ENCODE assay signal across 1 cellular context in the genomic region with DNA sequence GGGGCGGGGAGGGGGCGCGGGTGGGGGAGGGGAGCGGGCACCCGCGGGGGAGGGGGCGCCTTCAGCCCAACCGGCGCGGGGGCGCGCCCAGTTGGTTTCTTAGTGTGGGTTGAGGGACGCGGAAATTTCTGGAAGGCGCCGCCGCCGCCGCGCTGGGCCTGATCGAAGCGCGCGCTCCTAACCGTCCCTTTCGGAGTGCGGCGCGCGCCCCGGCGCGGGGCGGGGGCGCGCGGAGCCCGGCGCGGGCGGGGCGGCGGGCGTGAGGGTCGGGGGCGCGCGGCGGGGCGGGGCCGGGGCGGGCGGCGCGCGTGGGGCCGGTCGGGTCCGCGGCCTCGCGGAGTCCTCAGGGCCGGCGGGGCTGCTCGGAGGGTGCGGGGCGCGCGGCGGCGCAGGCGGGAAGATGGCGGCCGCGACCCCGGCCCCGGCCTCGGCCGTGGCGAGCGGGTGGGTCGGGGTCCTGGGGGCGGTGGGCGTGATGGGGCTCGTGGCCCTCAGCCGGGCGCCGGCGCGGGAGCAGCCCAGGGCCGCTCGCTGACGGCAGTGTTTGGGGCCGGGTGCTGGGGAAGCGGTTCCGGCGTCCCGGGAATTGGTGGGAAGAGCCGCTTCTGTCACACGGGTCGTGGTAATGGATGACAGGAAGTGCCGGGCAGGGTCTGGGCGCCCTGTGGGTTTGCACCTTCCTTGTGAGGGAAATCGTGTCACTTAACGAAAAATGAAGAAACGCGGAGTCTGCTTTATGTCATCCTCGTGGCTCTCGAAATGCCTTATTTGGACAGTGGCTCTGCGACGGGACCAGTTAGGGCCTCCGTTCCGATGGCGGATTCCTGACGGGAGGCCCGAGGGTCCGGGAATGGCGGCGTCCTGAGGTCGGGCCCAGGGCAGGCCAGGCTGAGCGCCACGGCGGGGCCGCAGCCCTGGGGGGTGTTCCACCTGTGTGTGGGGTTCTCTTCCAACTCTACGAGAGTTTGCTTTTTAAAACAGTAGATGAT.
TF ChIP-seq lines count a peak whose summit lies in the region.

No MANE protein-coding gene starts in this region.

TF ChIP-seq in K562, 482 proteins besides CTCF, POLR2A, EP300 and RAD21 (continued from another document and continues in another):
- TF ChIP-seq, protein P1, sequence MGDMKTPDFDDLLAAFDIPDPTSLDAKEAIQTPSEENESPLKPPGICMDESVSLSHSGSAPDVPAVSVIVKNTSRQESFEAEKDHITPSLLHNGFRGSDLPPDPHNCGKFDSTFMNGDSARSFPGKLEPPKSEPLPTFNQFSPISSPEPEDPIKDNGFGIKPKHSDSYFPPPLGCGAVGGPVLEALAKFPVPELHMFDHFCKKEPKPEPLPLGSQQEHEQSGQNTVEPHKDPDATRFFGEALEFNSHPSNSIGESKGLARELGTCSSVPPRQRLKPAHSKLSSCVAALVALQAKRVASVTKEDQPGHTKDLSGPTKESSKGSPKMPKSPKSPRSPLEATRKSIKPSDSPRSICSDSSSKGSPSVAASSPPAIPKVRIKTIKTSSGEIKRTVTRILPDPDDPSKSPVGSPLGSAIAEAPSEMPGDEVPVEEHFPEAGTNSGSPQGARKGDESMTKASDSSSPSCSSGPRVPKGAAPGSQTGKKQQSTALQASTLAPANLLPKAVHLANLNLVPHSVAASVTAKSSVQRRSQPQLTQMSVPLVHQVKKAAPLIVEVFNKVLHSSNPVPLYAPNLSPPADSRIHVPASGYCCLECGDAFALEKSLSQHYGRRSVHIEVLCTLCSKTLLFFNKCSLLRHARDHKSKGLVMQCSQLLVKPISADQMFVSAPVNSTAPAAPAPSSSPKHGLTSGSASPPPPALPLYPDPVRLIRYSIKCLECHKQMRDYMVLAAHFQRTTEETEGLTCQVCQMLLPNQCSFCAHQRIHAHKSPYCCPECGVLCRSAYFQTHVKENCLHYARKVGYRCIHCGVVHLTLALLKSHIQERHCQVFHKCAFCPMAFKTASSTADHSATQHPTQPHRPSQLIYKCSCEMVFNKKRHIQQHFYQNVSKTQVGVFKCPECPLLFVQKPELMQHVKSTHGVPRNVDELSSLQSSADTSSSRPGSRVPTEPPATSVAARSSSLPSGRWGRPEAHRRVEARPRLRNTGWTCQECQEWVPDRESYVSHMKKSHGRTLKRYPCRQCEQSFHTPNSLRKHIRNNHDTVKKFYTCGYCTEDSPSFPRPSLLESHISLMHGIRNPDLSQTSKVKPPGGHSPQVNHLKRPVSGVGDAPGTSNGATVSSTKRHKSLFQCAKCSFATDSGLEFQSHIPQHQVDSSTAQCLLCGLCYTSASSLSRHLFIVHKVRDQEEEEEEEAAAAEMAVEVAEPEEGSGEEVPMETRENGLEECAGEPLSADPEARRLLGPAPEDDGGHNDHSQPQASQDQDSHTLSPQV (IDR thresholded peaks at IDR 0.05), result 0 out of 2 replicates have a peak, but pooled peaks have one; percentile 33
- 0 out of 2 replicates have a peak, but pooled peaks have one; percentile 2 for TF ChIP-seq SMARCA4 (IDR thresholded peaks at IDR 0.05)
- TF ChIP-seq SMC3 (conservative IDR thresholded peaks at IDR 0.05; ENCODE audit: insufficient read depth, low read depth, low read length), result no peak
- TF ChIP-seq ZNF445 (CRISPR knock-in tag; IDR thresholded peaks at IDR 0.05; ENCODE audit: low read depth), result no peak
- no peak for TF ChIP-seq FOXJ3 (CRISPR knock-in tag; IDR thresholded peaks at IDR 0.05)
- TF ChIP-seq, protein P2, sequence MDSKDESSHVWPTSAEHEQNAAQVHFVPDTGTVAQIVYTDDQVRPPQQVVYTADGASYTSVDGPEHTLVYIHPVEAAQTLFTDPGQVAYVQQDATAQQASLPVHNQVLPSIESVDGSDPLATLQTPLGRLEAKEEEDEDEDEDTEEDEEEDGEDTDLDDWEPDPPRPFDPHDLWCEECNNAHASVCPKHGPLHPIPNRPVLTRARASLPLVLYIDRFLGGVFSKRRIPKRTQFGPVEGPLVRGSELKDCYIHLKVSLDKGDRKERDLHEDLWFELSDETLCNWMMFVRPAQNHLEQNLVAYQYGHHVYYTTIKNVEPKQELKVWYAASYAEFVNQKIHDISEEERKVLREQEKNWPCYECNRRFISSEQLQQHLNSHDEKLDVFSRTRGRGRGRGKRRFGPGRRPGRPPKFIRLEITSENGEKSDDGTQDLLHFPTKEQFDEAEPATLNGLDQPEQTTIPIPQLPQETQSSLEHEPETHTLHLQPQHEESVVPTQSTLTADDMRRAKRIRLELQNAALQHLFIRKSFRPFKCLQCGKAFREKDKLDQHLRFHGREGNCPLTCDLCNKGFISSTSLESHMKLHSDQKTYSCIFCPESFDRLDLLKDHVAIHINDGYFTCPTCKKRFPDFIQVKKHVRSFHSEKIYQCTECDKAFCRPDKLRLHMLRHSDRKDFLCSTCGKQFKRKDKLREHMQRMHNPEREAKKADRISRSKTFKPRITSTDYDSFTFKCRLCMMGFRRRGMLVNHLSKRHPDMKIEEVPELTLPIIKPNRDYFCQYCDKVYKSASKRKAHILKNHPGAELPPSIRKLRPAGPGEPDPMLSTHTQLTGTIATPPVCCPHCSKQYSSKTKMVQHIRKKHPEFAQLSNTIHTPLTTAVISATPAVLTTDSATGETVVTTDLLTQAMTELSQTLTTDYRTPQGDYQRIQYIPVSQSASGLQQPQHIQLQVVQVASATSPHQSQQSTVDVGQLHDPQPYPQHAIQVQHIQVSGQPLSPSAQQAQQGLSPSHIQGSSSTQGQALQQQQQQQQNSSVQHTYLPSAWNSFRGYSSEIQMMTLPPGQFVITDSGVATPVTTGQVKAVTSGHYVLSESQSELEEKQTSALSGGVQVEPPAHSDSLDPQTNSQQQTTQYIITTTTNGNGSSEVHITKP (IDR thresholded peaks at IDR 0.05; ENCODE audit: partially characterized antibody), result peak; percentile 47
- no peak for TF ChIP-seq CBFA2T2 (conservative IDR thresholded peaks at IDR 0.05)
- TF ChIP-seq SIN3A (IDR thresholded peaks at IDR 0.05; ENCODE audit: borderline replicate concordance in 2 of 2, control insufficient read depth in 1 of 2, low read depth in 2 of 2, low read length in 2 of 2), result peak; percentile 37 to 57; a peak in 1 of 4 replicates
- TF ChIP-seq SMAD2 (IDR thresholded peaks at IDR 0.05; ENCODE audit: low read depth, low read length), result no peak
- TF ChIP-seq ZNF197 (CRISPR knock-in tag; IDR thresholded peaks at IDR 0.05; ENCODE audit: low read depth), result peak; percentile 94
- no peak for TF ChIP-seq HMG20A (CRISPR knock-in tag; conservative IDR thresholded peaks at IDR 0.05)
- no peak for TF ChIP-seq CHCHD3 (CRISPR knock-in tag; IDR thresholded peaks at IDR 0.05)
- TF ChIP-seq ZKSCAN8 (CRISPR knock-in tag; IDR thresholded peaks at IDR 0.05), result no peak
- TF ChIP-seq, protein P3, sequence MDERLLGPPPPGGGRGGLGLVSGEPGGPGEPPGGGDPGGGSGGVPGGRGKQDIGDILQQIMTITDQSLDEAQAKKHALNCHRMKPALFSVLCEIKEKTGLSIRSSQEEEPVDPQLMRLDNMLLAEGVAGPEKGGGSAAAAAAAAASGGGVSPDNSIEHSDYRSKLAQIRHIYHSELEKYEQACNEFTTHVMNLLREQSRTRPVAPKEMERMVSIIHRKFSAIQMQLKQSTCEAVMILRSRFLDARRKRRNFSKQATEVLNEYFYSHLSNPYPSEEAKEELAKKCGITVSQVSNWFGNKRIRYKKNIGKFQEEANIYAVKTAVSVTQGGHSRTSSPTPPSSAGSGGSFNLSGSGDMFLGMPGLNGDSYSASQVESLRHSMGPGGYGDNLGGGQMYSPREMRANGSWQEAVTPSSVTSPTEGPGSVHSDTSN (CRISPR knock-in tag; IDR thresholded peaks at IDR 0.05; ENCODE audit: low read depth), result no peak
- TF ChIP-seq, protein P3 (tag; conservative IDR thresholded peaks at IDR 0.05; ENCODE audit: low read depth), result 0 out of 2 replicates have a peak, but pooled peaks have one; percentile 3
- TF ChIP-seq, protein P4, sequence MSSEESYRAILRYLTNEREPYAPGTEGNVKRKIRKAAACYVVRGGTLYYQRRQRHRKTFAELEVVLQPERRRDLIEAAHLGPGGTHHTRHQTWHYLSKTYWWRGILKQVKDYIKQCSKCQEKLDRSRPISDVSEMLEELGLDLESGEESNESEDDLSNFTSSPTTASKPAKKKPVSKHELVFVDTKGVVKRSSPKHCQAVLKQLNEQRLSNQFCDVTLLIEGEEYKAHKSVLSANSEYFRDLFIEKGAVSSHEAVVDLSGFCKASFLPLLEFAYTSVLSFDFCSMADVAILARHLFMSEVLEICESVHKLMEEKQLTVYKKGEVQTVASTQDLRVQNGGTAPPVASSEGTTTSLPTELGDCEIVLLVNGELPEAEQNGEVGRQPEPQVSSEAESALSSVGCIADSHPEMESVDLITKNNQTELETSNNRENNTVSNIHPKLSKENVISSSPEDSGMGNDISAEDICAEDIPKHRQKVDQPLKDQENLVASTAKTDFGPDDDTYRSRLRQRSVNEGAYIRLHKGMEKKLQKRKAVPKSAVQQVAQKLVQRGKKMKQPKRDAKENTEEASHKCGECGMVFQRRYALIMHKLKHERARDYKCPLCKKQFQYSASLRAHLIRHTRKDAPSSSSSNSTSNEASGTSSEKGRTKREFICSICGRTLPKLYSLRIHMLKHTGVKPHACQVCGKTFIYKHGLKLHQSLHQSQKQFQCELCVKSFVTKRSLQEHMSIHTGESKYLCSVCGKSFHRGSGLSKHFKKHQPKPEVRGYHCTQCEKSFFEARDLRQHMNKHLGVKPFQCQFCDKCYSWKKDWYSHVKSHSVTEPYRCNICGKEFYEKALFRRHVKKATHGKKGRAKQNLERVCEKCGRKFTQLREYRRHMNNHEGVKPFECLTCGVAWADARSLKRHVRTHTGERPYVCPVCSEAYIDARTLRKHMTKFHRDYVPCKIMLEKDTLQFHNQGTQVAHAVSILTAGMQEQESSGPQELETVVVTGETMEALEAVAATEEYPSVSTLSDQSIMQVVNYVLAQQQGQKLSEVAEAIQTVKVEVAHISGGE (CRISPR knock-in tag; IDR thresholded peaks at IDR 0.05), result peak in 2 of 3 experiments; percentile 17 to 74; a peak in 2 of 6 replicates
- TF ChIP-seq ZNF507 (tag; conservative IDR thresholded peaks at IDR 0.05), result no peak
- no peak for TF ChIP-seq BRF1 (IDR thresholded peaks at IDR 0.05; ENCODE audit: borderline replicate concordance, extremely low read depth, insufficient read length)
- TF ChIP-seq JUN (IDR thresholded peaks at IDR 0.05; ENCODE audit: borderline replicate concordance, low read depth, low read length), result no peak
- TF ChIP-seq JUN (CRISPR knock-in tag; IDR thresholded peaks at IDR 0.05; ENCODE audit: borderline replicate concordance), result no peak
- TF ChIP-seq, protein P5, sequence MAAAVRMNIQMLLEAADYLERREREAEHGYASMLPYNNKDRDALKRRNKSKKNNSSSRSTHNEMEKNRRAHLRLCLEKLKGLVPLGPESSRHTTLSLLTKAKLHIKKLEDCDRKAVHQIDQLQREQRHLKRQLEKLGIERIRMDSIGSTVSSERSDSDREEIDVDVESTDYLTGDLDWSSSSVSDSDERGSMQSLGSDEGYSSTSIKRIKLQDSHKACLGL (CRISPR knock-in tag; IDR thresholded peaks at IDR 0.05; ENCODE audit: borderline replicate concordance, poor library complexity, severe bottlenecking), result no peak
- no peak for TF ChIP-seq ZNF75A (CRISPR knock-in tag; IDR thresholded peaks at IDR 0.05)
- 0 out of 2 replicates have a peak, but pooled peaks have one; percentile 49 for TF ChIP-seq ELF4 (CRISPR knock-in tag; IDR thresholded peaks at IDR 0.05)
- TF ChIP-seq KAT2B (IDR thresholded peaks at IDR 0.05; ENCODE audit: low read depth, low read length), result no peak
- no peak for TF ChIP-seq ZNF699 (CRISPR knock-in tag; IDR thresholded peaks at IDR 0.05; ENCODE audit: insufficient replicate concordance)
- no peak for TF ChIP-seq MAFK (IDR thresholded peaks at IDR 0.05; ENCODE audit: low read length)
- TF ChIP-seq ELF1 (tag; IDR thresholded peaks at IDR 0.05), result peak; percentile 56; the same call in 1 of the 2 replicates
- no peak for TF ChIP-seq BRD9 (IDR thresholded peaks at IDR 0.05; ENCODE audit: low read depth, partially characterized antibody)
- TF ChIP-seq ZNF232 (CRISPR knock-in tag; IDR thresholded peaks at IDR 0.05), result no peak
- TF ChIP-seq GABPB1 (CRISPR knock-in tag; IDR thresholded peaks at IDR 0.05), result peak; percentile 29; the same call in 1 of the 2 replicates
- TF ChIP-seq TSC22D4 (tag; IDR thresholded peaks at IDR 0.05), result no peak
- TF ChIP-seq, protein P6, sequence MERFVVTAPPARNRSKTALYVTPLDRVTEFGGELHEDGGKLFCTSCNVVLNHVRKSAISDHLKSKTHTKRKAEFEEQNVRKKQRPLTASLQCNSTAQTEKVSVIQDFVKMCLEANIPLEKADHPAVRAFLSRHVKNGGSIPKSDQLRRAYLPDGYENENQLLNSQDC (CRISPR knock-in tag; IDR thresholded peaks at IDR 0.05), result no peak
- TF ChIP-seq EWSR1 (IDR thresholded peaks at IDR 0.05; ENCODE audit: borderline replicate concordance, low read depth, partially characterized antibody), result no peak
- TF ChIP-seq, protein P7, sequence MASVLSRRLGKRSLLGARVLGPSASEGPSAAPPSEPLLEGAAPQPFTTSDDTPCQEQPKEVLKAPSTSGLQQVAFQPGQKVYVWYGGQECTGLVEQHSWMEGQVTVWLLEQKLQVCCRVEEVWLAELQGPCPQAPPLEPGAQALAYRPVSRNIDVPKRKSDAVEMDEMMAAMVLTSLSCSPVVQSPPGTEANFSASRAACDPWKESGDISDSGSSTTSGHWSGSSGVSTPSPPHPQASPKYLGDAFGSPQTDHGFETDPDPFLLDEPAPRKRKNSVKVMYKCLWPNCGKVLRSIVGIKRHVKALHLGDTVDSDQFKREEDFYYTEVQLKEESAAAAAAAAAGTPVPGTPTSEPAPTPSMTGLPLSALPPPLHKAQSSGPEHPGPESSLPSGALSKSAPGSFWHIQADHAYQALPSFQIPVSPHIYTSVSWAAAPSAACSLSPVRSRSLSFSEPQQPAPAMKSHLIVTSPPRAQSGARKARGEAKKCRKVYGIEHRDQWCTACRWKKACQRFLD (CRISPR knock-in tag; IDR thresholded peaks at IDR 0.05), result peak; percentile 95
- no peak for TF ChIP-seq ASH1L (IDR thresholded peaks at IDR 0.05; ENCODE audit: borderline replicate concordance, low read depth, partially characterized antibody)
- no peak for TF ChIP-seq ZNF830 (CRISPR knock-in tag; IDR thresholded peaks at IDR 0.05)
- no peak; the same call in 1 of the 2 replicates for TF ChIP-seq ZNF584 (CRISPR knock-in tag; IDR thresholded peaks at IDR 0.05; ENCODE audit: low read depth)
- no peak for TF ChIP-seq ZNF212 (CRISPR knock-in tag; IDR thresholded peaks at IDR 0.05)
- no peak for TF ChIP-seq CBFA2T3 (IDR thresholded peaks at IDR 0.05)
- TF ChIP-seq SMARCA5 (IDR thresholded peaks at IDR 0.05), result no peak
- TF ChIP-seq ARHGAP35 (IDR thresholded peaks at IDR 0.05; ENCODE audit: partially characterized antibody), result no peak
- no peak for TF ChIP-seq ESRRB (CRISPR knock-in tag; IDR thresholded peaks at IDR 0.05; ENCODE audit: borderline replicate concordance)
- no peak for TF ChIP-seq HOXB6 (CRISPR knock-in tag; IDR thresholded peaks at IDR 0.05; ENCODE audit: borderline replicate concordance)
- TF ChIP-seq, protein P8, sequence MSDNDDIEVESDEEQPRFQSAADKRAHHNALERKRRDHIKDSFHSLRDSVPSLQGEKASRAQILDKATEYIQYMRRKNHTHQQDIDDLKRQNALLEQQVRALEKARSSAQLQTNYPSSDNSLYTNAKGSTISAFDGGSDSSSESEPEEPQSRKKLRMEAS (CRISPR knock-in tag; IDR thresholded peaks at IDR 0.05), result peak; percentile 57; the same call in 1 of the 2 replicates
- no peak for TF ChIP-seq ZNF23 (CRISPR knock-in tag; IDR thresholded peaks at IDR 0.05)
- peak; percentile 76; the same call in 1 of the 2 replicates for TF ChIP-seq OTX1 (CRISPR knock-in tag; IDR thresholded peaks at IDR 0.05)
